18 cellular contexts compared by ENCODE assay signal in genomic region chrX:12370444-12371089, GRCh38.
DNase-seq lines count a peak whose midpoint lies in the region; ATAC-seq, FAIRE-seq and TF ChIP-seq lines count a peak whose summit lies in the region.
"Had no signal": no experiment of that assay in that cellular context is flagged by ENCODE, and none has a peak within 500 bp of the region (broad histone marks: within the 10 kb centered on the region; RNA-seq: fewer than 3 reads in every experiment).

No MANE protein-coding gene starts in this region.

- no peaks in the 10 kb centered on the region for H3K9me2 ChIP-seq in GM23248 (ENCODE audit: insufficient read depth)

- H3K27ac ChIP-seq in A549 (no peak overlapping the region), GM23248 (no peak overlapping the region), H9 (ENCODE audit: insufficient read length, low read depth, low read length) (no peak overlapping the region)
- H3K27ac ChIP-seq: Peyer's patch, suprapubic skin had no signal

- H3K56ac ChIP-seq in H9 (ENCODE audit: insufficient read length, low read depth, low read length), result no peak overlapping the region

- no peak overlapping the region for H3T11ph ChIP-seq in H9 (ENCODE audit: low read length)

- no peaks in the 10 kb centered on the region for H3K79me2 ChIP-seq in GM23248 (ENCODE audit: insufficient read depth)
- H3K79me2 ChIP-seq in H9 (ENCODE audit: insufficient read depth, low read length), result no peaks in the 10 kb centered on the region

- H3K14ac ChIP-seq in H9 (ENCODE audit: insufficient read depth, low read length), result no peak overlapping the region

- H3K9me3 Mint-ChIP-seq in H9, result peaks cover 63 to 67% of the 10 kb centered on the region in 2 experiments
- H3K9me3 Mint-ChIP-seq: effector memory CD8-positive, alpha-beta T cell; T-helper 1 cell treated with Interleukin-12 subunit alpha and Interleukin-12 subunit beta and Interleukin-4 antibody, amounts not matched to agents 30 μg/mL and 1 μg/mL, for 36 hours had no signal

- no peaks in the 10 kb centered on the region; a peak in 1 of 7 replicates for H3K36me3 Mint-ChIP-seq in H9 (ENCODE audit: insufficient read depth in 1 of 3, low read depth in 3 of 3)
- H3K36me3 Mint-ChIP-seq: brain had no signal

- no peak overlapping the region for H4K91ac ChIP-seq in H9 (ENCODE audit: insufficient read length, low read depth, low read length)

- no peak overlapping the region for H2AK5ac ChIP-seq in H9 (ENCODE audit: insufficient read length, low read length)

- no peaks in the 10 kb centered on the region for H3K79me1 ChIP-seq in H9 (ENCODE audit: insufficient read depth, low read depth, low read length, poor library complexity, severe bottlenecking)

- no peak overlapping the region for H3K27ac Mint-ChIP-seq in H9
- H3K27ac Mint-ChIP-seq: brain; effector memory CD8-positive, alpha-beta T cell; T-helper 1 cell treated with Interleukin-12 subunit alpha and Interleukin-12 subunit beta and Interleukin-4 antibody, amounts not matched to agents 30 μg/mL and 1 μg/mL, for 36 hours had no signal

- no peaks in the 10 kb centered on the region for H3K36me3 ChIP-seq in GM23248 (ENCODE audit: low read depth)
- H3K36me3 ChIP-seq: Peyer's patch, suprapubic skin had no signal

- H2AFZ ChIP-seq in GM23248, result no peak overlapping the region
- no peak overlapping the region for H2AFZ ChIP-seq in H9 (ENCODE audit: low read length)

- H2BK12ac ChIP-seq in H9 (ENCODE audit: insufficient read length, low read depth, low read length), result no peak overlapping the region

- H3K4me2 ChIP-seq in A549 (no peak overlapping the region), GM23248 (ENCODE audit: unreplicated experiment) (no peak overlapping the region), H9 (ENCODE audit: insufficient read depth, insufficient read length, low read length) (no peak overlapping the region)

- no peaks in the 10 kb centered on the region for H4K20me1 ChIP-seq in GM23248 (ENCODE audit: insufficient read depth)
- no peaks in the 10 kb centered on the region for H4K20me1 ChIP-seq in H9 (ENCODE audit: control insufficient read depth, insufficient read depth, insufficient read length)

- no peak overlapping the region for H3K4me3 Mint-ChIP-seq in H9
- H3K4me3 Mint-ChIP-seq: brain; effector memory CD8-positive, alpha-beta T cell; T-helper 1 cell treated with Interleukin-12 subunit alpha and Interleukin-12 subunit beta and Interleukin-4 antibody, amounts not matched to agents 30 μg/mL and 1 μg/mL, for 36 hours had no signal

- no peak overlapping the region for H3K4ac ChIP-seq in H9 (ENCODE audit: low read depth, low read length)

- H2BK120ac ChIP-seq in H9 (ENCODE audit: low read depth, low read length, poor library complexity, severe bottlenecking), result no peak overlapping the region

- 76% methylated on average over 3 of the region's 3 CpGs for WGBS in A549 (ENCODE audit: missing lambda C conversion rate)
- WGBS in GM23248 (ENCODE audit: low coverage in 1 of 2, low lambda C conversion rate in 2 of 2, missing lambda C conversion rate in 2 of 2), 2 experiments, result 9 to 10% methylated on average over 3 of the region's 3 CpGs
- no CpG with 5 or more reads among the region's 3 CpGs for WGBS in H9 (ENCODE audit: extremely low coverage, insufficient read length, low lambda C conversion rate)

- peak; percentile 89 for FAIRE-seq in A549 (lab: Jason Lieb, UNC)

- no peak overlapping the region for H2BK5ac ChIP-seq in H9 (ENCODE audit: insufficient read length, low read length)

- H3F3A ChIP-seq in GM23248 (ENCODE audit: insufficient read depth), result no peaks in the 10 kb centered on the region

- no peaks in the 10 kb centered on the region for H3K27me3 ChIP-seq in GM23248 (replicated peaks; ENCODE audit: insufficient read depth)
- no peaks in the 10 kb centered on the region for H3K27me3 ChIP-seq in H9 (ENCODE audit: insufficient read depth, low read length)
- H3K27me3 ChIP-seq: Peyer's patch, suprapubic skin had no signal

- no peak for ATAC-seq in A549
- ATAC-seq: effector memory CD8-positive, alpha-beta T cell had no signal

- no peak overlapping the region for H3K23ac ChIP-seq in H9 (ENCODE audit: insufficient read length, low read depth, low read length)

- no peak for TF ChIP-seq CTCF in A549 (IDR thresholded peaks at IDR 0.05)
- TF ChIP-seq CTCF in H9 (conservative IDR thresholded peaks at IDR 0.05), result no peak

- CTCF ChIA-PET in A549 (lab: Yijun Ruan, JAX), result interaction anchor here (1.6 kb wide), 2 partner anchors 9 to 331 kb away, joined by 3 to 4 read pairs; no protein-coding TSS in a partner anchor

- H3K23me2 ChIP-seq in H9 (ENCODE audit: insufficient read length, low read depth, low read length, poor library complexity, severe bottlenecking), result no peaks in the 10 kb centered on the region

- H3K9me3 ChIP-seq in A549 (no peaks in the 10 kb centered on the region), GM23248 (ENCODE audit: low read depth) (no peaks in the 10 kb centered on the region), H9 (ENCODE audit: control insufficient read depth, low read depth, low read length) (no peaks in the 10 kb centered on the region)
- H3K9me3 ChIP-seq: Peyer's patch, suprapubic skin had no signal

- H3K18ac ChIP-seq in H9 (ENCODE audit: insufficient read length, low read depth, low read length), result no peak overlapping the region

- peaks cover 2% of the 10 kb centered on the region; the same call in 1 of the 2 replicates for H3K27me3 Mint-ChIP-seq in H9 (ENCODE audit: low read depth)
- H3K27me3 Mint-ChIP-seq: effector memory CD8-positive, alpha-beta T cell had no signal

- no peak for TF ChIP-seq RAD21 in A549 (conservative IDR thresholded peaks at IDR 0.05 in 1 of 2, IDR thresholded peaks at IDR 0.05 in 1 of 2)

- H4K5ac ChIP-seq in H9 (ENCODE audit: insufficient read length, low read depth, low read length), result no peak overlapping the region

- POLR2A ChIA-PET in A549 (lab: Yijun Ruan, JAX), result no interaction called here

- no peak overlapping the region for H2BK15ac ChIP-seq in H9 (ENCODE audit: low read depth, low read length)

- no peak overlapping the region for H3K9ac ChIP-seq in GM23248
- H3K9ac ChIP-seq in H9 (ENCODE audit: extremely low read depth, insufficient read length, low read length), result no peak overlapping the region

- in situ Hi-C loops in GM23248 (cut with MboI), result no loop called here

- no peak overlapping the region for H2BK20ac ChIP-seq in H9 (ENCODE audit: low read depth, low read length, poor library complexity, severe bottlenecking)

- no peak for TF ChIP-seq EP300 in A549 (IDR thresholded peaks at IDR 0.05)

- H3K4me3 ChIP-seq in A549 (no peak overlapping the region), GM23248 (no peak overlapping the region)
- H3K4me3 ChIP-seq: Peyer's patch, suprapubic skin had no signal

- no peaks in the 10 kb centered on the region; a peak in 1 of 4 replicates for H3K4me1 Mint-ChIP-seq in H9
- H3K4me1 Mint-ChIP-seq: brain had no signal

- DNase-seq in A549 (ENCODE audit: low read depth in 1 of 2, low spot score in 1 of 2) (no peak), GM23248 (peak; percentile 0), dermis blood vessel endothelial cell (peak; percentile 41), hepatic stellate cell (ENCODE audit: low spot score) (peak; percentile 35), NCI-H526 treated with DMSO at 0.1 percent for 48 hours (lab: John Stamatoyannopoulos, UW) (no peak), HuH-7.5 (ENCODE audit: low spot score) (no peak), NCI-H345 treated with DMSO at 0.1 percent for 48 hours (lab: John Stamatoyannopoulos, UW; ENCODE audit: unreplicated experiment) (no peak), H9 (no peak)
- DNase-seq: effector memory CD8-positive, alpha-beta T cell; head of caudate nucleus; kidney glomerular epithelial cell; MM.1S; NCI-H1930; Peyer's patch; stimulated activated CD4-positive, alpha-beta T cell treated with anti-CD3 and anti-CD28 coated beads, Interleukin-1b, Interleukin-23, amount 100 ng/mL, for 48 hours had no signal

- no peak overlapping the region for H4K8ac ChIP-seq in H9 (replicated peaks; ENCODE audit: insufficient read length, low read depth, low read length)

- TF ChIP-seq POLR2A in A549 (IDR thresholded peaks at IDR 0.05; ENCODE audit: low read length), result no peak

- H3K4me1 ChIP-seq in A549, result no peaks in the 10 kb centered on the region
- H3K4me1 ChIP-seq in GM23248 (ENCODE audit: insufficient read depth), result no peaks in the 10 kb centered on the region
- H3K4me1 ChIP-seq in H9 (ENCODE audit: insufficient read depth, low read length), result peaks cover 2% of the 10 kb centered on the region; the same call in 1 of the 2 replicates
- H3K4me1 ChIP-seq: Peyer's patch, suprapubic skin had no signal

TF ChIP-seq in A549, 52 proteins besides CTCF, POLR2A, EP300 and RAD21 (continues in another document):
- TF ChIP-seq FOSB (CRISPR knock-in tag; IDR thresholded peaks at IDR 0.05), result no peak
- no peak for TF ChIP-seq NPAS2 (CRISPR knock-in tag; IDR thresholded peaks at IDR 0.05; ENCODE audit: borderline replicate concordance)
- TF ChIP-seq HOXB5 (CRISPR knock-in tag; IDR thresholded peaks at IDR 0.05), result no peak
- TF ChIP-seq HDAC2 (IDR thresholded peaks at IDR 0.05), result no peak
- no peak for TF ChIP-seq TP53 (CRISPR knock-in tag; IDR thresholded peaks at IDR 0.05)
- no peak for TF ChIP-seq RNF2 (IDR thresholded peaks at IDR 0.05; ENCODE audit: borderline replicate concordance, low read depth)
- TF ChIP-seq MAZ (IDR thresholded peaks at IDR 0.05; ENCODE audit: borderline replicate concordance, low read depth, low read length), result no peak
- TF ChIP-seq HMGXB4 (CRISPR knock-in tag; IDR thresholded peaks at IDR 0.05; ENCODE audit: borderline replicate concordance), result no peak
- no peak for TF ChIP-seq USF2 (IDR thresholded peaks at IDR 0.05)
- TF ChIP-seq EHMT2 (IDR thresholded peaks at IDR 0.05; ENCODE audit: low read depth), result no peak
- no peak for TF ChIP-seq ZC3H11A (IDR thresholded peaks at IDR 0.05)

Comparison
In these comparisons a context has a peak if more than half of its experiments do, and no peak if none do; other contexts are left out.
1. DNase-seq: peak in GM23248 (single experiment), dermis blood vessel endothelial cell (single experiment) and hepatic stellate cell (single experiment); none in A549 (0 of 2), NCI-H526 treated with DMSO at 0.1 percent for 48 hours (single experiment), HuH-7.5 (single experiment), NCI-H345 treated with DMSO at 0.1 percent for 48 hours (single experiment) and H9 (single experiment).